In the genomic region with DNA sequence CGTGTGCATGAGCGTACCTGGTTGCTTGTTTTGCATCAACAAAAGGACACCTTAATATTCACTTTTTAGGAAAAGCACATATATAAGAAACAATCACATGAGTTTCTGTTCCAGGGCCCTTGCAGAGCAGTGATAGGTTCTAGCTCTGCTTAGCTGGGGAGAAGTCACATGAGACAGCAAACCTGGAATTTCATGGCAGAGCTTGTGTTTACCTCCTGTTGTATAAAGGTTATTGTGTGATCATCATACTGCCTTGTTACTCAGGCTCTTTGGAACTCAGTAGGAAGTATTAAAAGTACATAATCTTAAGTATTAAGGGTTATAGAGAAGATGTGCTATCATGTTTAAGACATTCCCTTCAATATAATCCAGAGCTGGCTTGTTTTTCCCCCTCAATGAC, we compare ENCODE assay signal across 21 cellular contexts. TPM values are rescaled to one million over a fixed set of nuclear protein-coding genes. Genes with fewer than 3 reads are reported as not detected.
A peak's percentile ranks its signal among the peaks of the same experiment; 100 is the strongest.
DNase-seq lines count a peak whose midpoint lies in the region; ATAC-seq, FAIRE-seq and TF ChIP-seq lines count a peak whose summit lies in the region.
"Had no signal": no experiment of that assay in that cellular context is flagged by ENCODE, and none has a peak within 500 bp of the region (broad histone marks: within the 10 kb centered on the region; RNA-seq: fewer than 3 reads in every experiment).

No MANE protein-coding gene starts in this region.

- no peak overlapping the region for H2AK9ac ChIP-seq in IMR-90 (replicated peaks; ENCODE audit: low read depth, low read length, poor library complexity)

- H2BK120ac ChIP-seq in IMR-90 (ENCODE audit: low read depth, low read length) = no peak overlapping the region

- H2BK5ac ChIP-seq in IMR-90 (ENCODE audit: low read depth, low read length, poor library complexity, severe bottlenecking) = no peak overlapping the region

- TF ChIP-seq POLR2A in A549 (IDR thresholded peaks at IDR 0.05; ENCODE audit: low read length) = no peak
- no peak for TF ChIP-seq POLR2A in IMR-90 (IDR thresholded peaks at IDR 0.05; ENCODE audit: low read depth, low read length)
- TF ChIP-seq POLR2A in GM12892 (IDR thresholded peaks at IDR 0.05; ENCODE audit: low read depth, low read length) = no peak
- no peak for TF ChIP-seq POLR2A in adrenal gland (IDR thresholded peaks at IDR 0.05)

- 0 out of 6 replicates have a peak overlapping the region, but pooled peaks of 1 of the 2 experiments have one; percentile 1 for H3K27ac ChIP-seq in A549
- no peak overlapping the region for H3K27ac ChIP-seq in IMR-90 (ENCODE audit: insufficient read depth, low read length)
- peak overlapping the region; percentile 39 for H3K27ac ChIP-seq in psoas muscle
- H3K27ac ChIP-seq in adrenal gland = no peak overlapping the region
- H3K27ac ChIP-seq: GM23248 had no signal

- H3K4me1 ChIP-seq in A549 = peaks cover 19% of the 10 kb centered on the region
- H3K4me1 ChIP-seq in IMR-90 (ENCODE audit: control insufficient read depth, insufficient read depth, low read length) = no peaks in the 10 kb centered on the region
- H3K4me1 ChIP-seq in psoas muscle = peaks cover 7% of the 10 kb centered on the region
- H3K4me1 ChIP-seq in adrenal gland (replicated peaks in 1 of 2) = no peaks in the 10 kb centered on the region
- H3K4me1 ChIP-seq: BE2C had no signal

- no peak overlapping the region for H2BK15ac ChIP-seq in IMR-90 (ENCODE audit: low read depth, low read length)

- no peaks in the 10 kb centered on the region for H3K79me1 ChIP-seq in IMR-90 (ENCODE audit: low read depth in 1 of 2, low read length in 2 of 2)

- dilution Hi-C loops in IMR-90 (cut with HindIII; ENCODE audit: low sequenced_read_pairs, unreplicated experiment) = no loop called here

- H3K27me3 ChIP-seq in IMR-90 (ENCODE audit: control insufficient read depth, insufficient read depth, low read length) (no peaks in the 10 kb centered on the region; the same call in 1 of the 2 replicates), psoas muscle (ENCODE audit: insufficient read depth in 3 of 3, low read length in 2 of 3) (no peaks in the 10 kb centered on the region), adrenal gland (no peaks in the 10 kb centered on the region)
- H3K27me3 ChIP-seq: BE2C had no signal

- no peak overlapping the region for H3K4ac ChIP-seq in IMR-90 (ENCODE audit: low read depth, low read length)

- H3K9me3 ChIP-seq in A549 (no peaks in the 10 kb centered on the region), IMR-90 (ENCODE audit: control insufficient read depth, insufficient read depth, low read length) (no peaks in the 10 kb centered on the region), psoas muscle (no peaks in the 10 kb centered on the region), adrenal gland (replicated peaks in 1 of 3) (no peaks in the 10 kb centered on the region)
- H3K9me3 ChIP-seq: BE2C, HAP-1 had no signal

- no peak for TF ChIP-seq EP300 in A549 (IDR thresholded peaks at IDR 0.05)

- in situ Hi-C loops in IMR-90 (cut with MboI; ENCODE audit: low sequenced_read_pairs) = no loop called here

- intact Hi-C loops in IMR-90 (cut with micrococcal nuclease) = loop anchor here (5.0 kb wide), 2 partner anchors 41 to 111 kb away; no protein-coding TSS in a partner anchor
- intact Hi-C loops in psoas muscle (cut with DNase I) = no loop called here
- intact Hi-C loops in adrenal gland (cut with DNase I) = no loop called here

- no peak overlapping the region for H2BK20ac ChIP-seq in IMR-90 (ENCODE audit: low read depth, low read length)

- H3K56ac ChIP-seq in IMR-90 (ENCODE audit: extremely low read depth, insufficient read depth, low read length) = no peak overlapping the region

- H3K36me3 ChIP-seq in IMR-90 (ENCODE audit: control insufficient read depth, insufficient read depth, low read length) = no peaks in the 10 kb centered on the region
- no peaks in the 10 kb centered on the region for H3K36me3 ChIP-seq in psoas muscle (ENCODE audit: insufficient read depth in 1 of 2, low read depth in 1 of 2)
- H3K36me3 ChIP-seq in adrenal gland (replicated peaks in 1 of 2) = no peaks in the 10 kb centered on the region
- H3K36me3 ChIP-seq: BE2C, HAP-1 had no signal

- H3K4me3 ChIP-seq in A549 (no peak overlapping the region), IMR-90 (ENCODE audit: insufficient read depth, low read depth, low read length) (no peak overlapping the region), psoas muscle (no peak overlapping the region), adrenal gland (no peak overlapping the region)
- H3K4me3 ChIP-seq: GM23248, HAP-1 had no signal

- no peak overlapping the region for H3K14ac ChIP-seq in IMR-90 (replicated peaks; ENCODE audit: low read depth, low read length)

- no peak for ATAC-seq in A549
- ATAC-seq in IMR-90 (ENCODE audit: low read depth) = peak; percentile 27; the same call in 1 of the 2 replicates
- ATAC-seq in psoas muscle = peak in 2 of 4 donors; percentile 45 to 46

- no peak overlapping the region for H4K91ac ChIP-seq in IMR-90 (ENCODE audit: insufficient read depth, low read depth, low read length)

- H3K9ac ChIP-seq in IMR-90 (ENCODE audit: low read depth, low read length) = no peak overlapping the region
- H3K9ac ChIP-seq: GM23248 had no signal

- no peak for FAIRE-seq in A549 (lab: Jason Lieb, UNC)
- no peak for FAIRE-seq in GM12892 (lab: Jason Lieb, UNC)
- FAIRE-seq: D721Med, G401.6, GM12891, GM18507, HTR-8/SVneo had no signal

- no peak overlapping the region for H4K8ac ChIP-seq in IMR-90 (ENCODE audit: low read depth in 2 of 2, low read length in 2 of 2)

- TF ChIP-seq RAD21 in A549 (conservative IDR thresholded peaks at IDR 0.05 in 1 of 2, IDR thresholded peaks at IDR 0.05 in 1 of 2) (no peak), IMR-90 (IDR thresholded peaks at IDR 0.05; ENCODE audit: low read length) (no peak)

- H2AFZ ChIP-seq in IMR-90 (replicated peaks; ENCODE audit: low read length, poor library complexity) = no peak overlapping the region
- H2AFZ ChIP-seq: GM23248 had no signal

- H3K23ac ChIP-seq in IMR-90 (ENCODE audit: low read depth, low read length) = no peak overlapping the region

- POLR2A ChIA-PET in A549 (lab: Yijun Ruan, JAX) = interaction anchor here (0.6 to 1.3 kb wide), 2 partner anchors 19 to 222 kb away, joined by 3 read pairs; no protein-coding TSS in a partner anchor
- POLR2A ChIA-PET in IMR-90 (lab: Charles Lee; ENCODE audit: unreplicated experiment) = no interaction called here

- H3K9me1 ChIP-seq in IMR-90 (ENCODE audit: insufficient read depth, low read length) = no peaks in the 10 kb centered on the region

- H4K5ac ChIP-seq in IMR-90 (ENCODE audit: low read depth, low read length) = no peak overlapping the region

- no TSS peak for BruUV-seq in IMR-90 (replicated peaks; lab: Mats Ljungman, UMichigan)

- CTCF ChIA-PET in A549 (lab: Yijun Ruan, JAX) = interaction anchor here (0.9 kb wide), 1 partner anchor 9 kb away, joined by 3 read pairs; no protein-coding TSS in a partner anchor
- CTCF ChIA-PET in IMR-90 (lab: Yijun Ruan, JAX) = interaction anchor here (0.6 kb wide), 1 partner anchor 67 kb away, joined by 3 read pairs; no protein-coding TSS in a partner anchor

- H3K18ac ChIP-seq in IMR-90 (ENCODE audit: low read depth, low read length) = no peak overlapping the region; the same call in 1 of the 2 replicates

- no peak for TF ChIP-seq CTCF in A549 (IDR thresholded peaks at IDR 0.05)
- TF ChIP-seq CTCF in IMR-90 (conservative IDR thresholded peaks at IDR 0.05; ENCODE audit: low read depth, low read length) = no peak
- no peak for TF ChIP-seq CTCF in psoas muscle (IDR thresholded peaks at IDR 0.05)
- no peak for TF ChIP-seq CTCF in adrenal gland (IDR thresholded peaks at IDR 0.05)

- 86% methylated on average over 2 of the region's 2 CpGs for WGBS in A549 (ENCODE audit: missing lambda C conversion rate)
- no CpG with 5 or more reads among the region's 2 CpGs for WGBS in IMR-90 (ENCODE audit: extremely low coverage in 2 of 2, insufficient read length in 1 of 2), 2 experiments
- 67 to 97% (median 94%) methylated on average over 2 of the region's 2 CpGs for WGBS in psoas muscle, 3 donors
- WGBS in adrenal gland, 4 donors = 76 to 96% (median 93%) methylated on average over 2 of the region's 2 CpGs

- DNase-seq in A549 (ENCODE audit: low read depth in 1 of 2, low spot score in 1 of 2) = no peak
- peak; percentile 39 for DNase-seq in IMR-90
- peak; percentile 30 for DNase-seq in amniotic epithelial cell (ENCODE audit: low read depth)
- DNase-seq in psoas muscle = no peak
- no peak for DNase-seq in GM12892 (ENCODE audit: insufficient read length)
- DNase-seq in HT-29 (ENCODE audit: low spot score) = no peak
- DNase-seq in adrenal gland = no peak
- DNase-seq: ACHN; BE2C; C1 segment of cervical spinal cord; CD4-positive, CD25-positive, alpha-beta regulatory T cell; CD8-positive, alpha-beta memory T cell; COR-L47; GM23248 had no signal

- H3K4me2 ChIP-seq in A549 (0 out of 3 replicates have a peak overlapping the region, but pooled peaks have one; percentile 53), IMR-90 (ENCODE audit: low read depth, low read length) (no peak overlapping the region)

- no peaks in the 10 kb centered on the region for H4K20me1 ChIP-seq in IMR-90 (ENCODE audit: insufficient read depth, low read length)

- H2AK5ac ChIP-seq in IMR-90 (ENCODE audit: low read depth, low read length) = no peak overlapping the region

TF ChIP-seq in A549, 52 proteins besides CTCF, POLR2A, EP300 and RAD21 (continues in another document):
- TF ChIP-seq TP53 (CRISPR knock-in tag; IDR thresholded peaks at IDR 0.05) (no peak), RNF2 (IDR thresholded peaks at IDR 0.05; ENCODE audit: borderline replicate concordance, low read depth) (no peak), HDAC2 (IDR thresholded peaks at IDR 0.05) (no peak)

TF ChIP-seq in IMR-90, 13 proteins besides CTCF, POLR2A, EP300 and RAD21 (continues in another document):
- TF ChIP-seq RCOR1 (IDR thresholded peaks at IDR 0.05; ENCODE audit: insufficient replicate concordance, low read length) (no peak), MXI1 (IDR thresholded peaks at IDR 0.05; ENCODE audit: borderline replicate concordance, low read depth, low read length) (no peak), BHLHE40 (IDR thresholded peaks at IDR 0.05; ENCODE audit: low read depth, low read length) (no peak)

RNA-seq across cellular contexts. Expression of gene VLDLR, which starts 18.0 kb away (rescaled TPM):
- polyA plus RNA-seq in A549 (2011; rRNA removed) = 49.0 and 55.9 TPM in 2 replicates
- polyA plus RNA-seq in A549 (2012; cell fraction: cytosol; rRNA removed) = 10.7 and 11.5 TPM in 2 replicates
- polyA plus RNA-seq in A549 (2012; cell fraction: nucleus; rRNA removed) = 18.0 and 18.5 TPM in 2 replicates
- 27.9 to 29.9 TPM (median 28.6 TPM) in 3 replicates for polyA plus RNA-seq in A549 (2017; fragmentation: RNase III; extraction: RNeasy Plus Mini Kit Qiagen cat#74134 plus additional on column Dnase treatment)
- polyA minus RNA-seq in A549 (2011; rRNA and poly(A)+ RNA removed) = 47.1 and 50.0 TPM in 2 replicates
- total RNA-seq in IMR-90 (2012; rRNA removed) = 8.3 and 9.0 TPM in 2 replicates
- 8.3 and 10.2 TPM in 2 replicates for polyA plus RNA-seq in IMR-90 (2012; rRNA removed)
- polyA plus RNA-seq in IMR-90 (2012; cell fraction: cytosol; rRNA removed) = 4.2 and 5.7 TPM in 2 replicates
- polyA plus RNA-seq in IMR-90 (2012; cell fraction: nucleus; rRNA removed; ENCODE audit: low replicate concordance) = 5.6 and 17.1 TPM in 2 replicates
- 10 to 100 TPM; 20.3 to 34.4 (median 28.3) TPM for total RNA-seq in psoas muscle
- polyA plus RNA-seq in psoas muscle = 10 to 100 TPM in 1 of 3 donors, 1 to 10 TPM in 2; 7.9 to 10.3 (median 8.5) TPM
- polyA plus RNA-seq in GM12892 (2012; ENCODE audit: missing spikeins) = 2.4 TPM
- 1.7 and 2.0 TPM in 2 replicates for total RNA-seq in HT-29 (2014; rRNA removed; shearing (Covaris generic))
- 10 to 100 TPM; 24.9 to 54.1 (median 39.3) TPM for total RNA-seq in adrenal gland
- 10 to 100 TPM in 1 of 3 donors, 1 to 10 TPM in 2; 8.0 to 27.0 (median 9.6) TPM for polyA plus RNA-seq in adrenal gland
- total RNA-seq: CD4-positive, CD25-positive, alpha-beta regulatory T cell had no signal
- polyA plus RNA-seq: CD4-positive, CD25-positive, alpha-beta regulatory T cell; IgD-negative memory B cell had no signal

Comparison
In these comparisons a context has a peak if more than half of its experiments do, and no peak if none do; other contexts are left out.
1. DNase-seq: peak in IMR-90 (single experiment) and amniotic epithelial cell (single experiment); none in A549 (0 of 2), psoas muscle (0 of 2), GM12892 (single experiment), HT-29 (single experiment) and adrenal gland (0 of 7).